Comparison of ENCODE assay signal across 2 cellular contexts in genomic region chr19:3653865-3654513, GRCh38.
TF ChIP-seq lines count a peak whose summit lies in the region.

No MANE protein-coding gene starts in this region.

TF ChIP-seq in SK-N-SH, 30 proteins besides CTCF, POLR2A, EP300 and RAD21:
- TF ChIP-seq NFIC (IDR thresholded peaks at IDR 0.05; ENCODE audit: borderline replicate concordance) (no peak), TCF12 (IDR thresholded peaks at IDR 0.05) (no peak), YY1 (IDR thresholded peaks at IDR 0.05; ENCODE audit: low read depth) (no peak), RCOR1 (IDR thresholded peaks at IDR 0.05; ENCODE audit: low read length) (no peak), GABPA (IDR thresholded peaks at IDR 0.05; ENCODE audit: low read depth) (no peak)

TF ChIP-seq in SK-N-SH treated with all-trans-retinoic acid at 6 μM for 48 hours, 23 proteins besides CTCF, POLR2A, EP300 and RAD21:
- TF ChIP-seq, protein P1, sequence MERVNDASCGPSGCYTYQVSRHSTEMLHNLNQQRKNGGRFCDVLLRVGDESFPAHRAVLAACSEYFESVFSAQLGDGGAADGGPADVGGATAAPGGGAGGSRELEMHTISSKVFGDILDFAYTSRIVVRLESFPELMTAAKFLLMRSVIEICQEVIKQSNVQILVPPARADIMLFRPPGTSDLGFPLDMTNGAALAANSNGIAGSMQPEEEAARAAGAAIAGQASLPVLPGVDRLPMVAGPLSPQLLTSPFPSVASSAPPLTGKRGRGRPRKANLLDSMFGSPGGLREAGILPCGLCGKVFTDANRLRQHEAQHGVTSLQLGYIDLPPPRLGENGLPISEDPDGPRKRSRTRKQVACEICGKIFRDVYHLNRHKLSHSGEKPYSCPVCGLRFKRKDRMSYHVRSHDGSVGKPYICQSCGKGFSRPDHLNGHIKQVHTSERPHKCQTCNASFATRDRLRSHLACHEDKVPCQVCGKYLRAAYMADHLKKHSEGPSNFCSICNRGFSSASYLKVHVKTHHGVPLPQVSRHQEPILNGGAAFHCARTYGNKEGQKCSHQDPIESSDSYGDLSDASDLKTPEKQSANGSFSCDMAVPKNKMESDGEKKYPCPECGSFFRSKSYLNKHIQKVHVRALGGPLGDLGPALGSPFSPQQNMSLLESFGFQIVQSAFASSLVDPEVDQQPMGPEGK (CRISPR knock-in tag; IDR thresholded peaks at IDR 0.05; ENCODE audit: borderline replicate concordance) = no peak
- TF ChIP-seq ZFP3 (CRISPR knock-in tag; IDR thresholded peaks at IDR 0.05) (no peak), CSDC2 (CRISPR knock-in tag; IDR thresholded peaks at IDR 0.05) (no peak), ISL1 (CRISPR knock-in tag; IDR thresholded peaks at IDR 0.05) (no peak), GLIS3 (CRISPR knock-in tag; IDR thresholded peaks at IDR 0.05) (no peak)
